Comparison of ENCODE assay signal across 18 cellular contexts in genomic region chr5:96772542-96772941, GRCh38.
"Had no signal": no experiment of that assay in that cellular context is flagged by ENCODE, and none has a peak within 500 bp of the region (broad histone marks: within the 10 kb centered on the region; RNA-seq: fewer than 3 reads in every experiment).

No MANE protein-coding gene starts in this region.

- H3K27me3 ChIP-seq: breast epithelium, suprapubic skin had no signal

- H3K27ac Mint-ChIP-seq: activated B cell treated with CpG ODN at 0.5 μM for 24 hours, endodermal cell, nephron, type B pancreatic cell had no signal

- H3K4me1 Mint-ChIP-seq: activated B cell treated with CpG ODN at 0.5 μM for 24 hours, nephron had no signal

- H3K4me3 Mint-ChIP-seq: activated B cell treated with CpG ODN at 0.5 μM for 24 hours; activated CD4-positive, alpha-beta T cell treated with anti-CD3 and anti-CD28 coated beads, Interleukin-2, amount 10 ng/mL, durations not matched to agents 24 days and 14 days; endodermal cell; nephron; type B pancreatic cell had no signal

- H3K9me3 ChIP-seq: breast epithelium, prostate gland, suprapubic skin had no signal

- H3K9me3 Mint-ChIP-seq: activated B cell treated with CpG ODN at 0.5 μM for 24 hours; activated CD4-positive, alpha-beta T cell treated with anti-CD3 and anti-CD28 coated beads, Interleukin-2, amount 10 ng/mL, durations not matched to agents 24 days and 14 days; endodermal cell; nephron; type B pancreatic cell had no signal

- H3K4me3 ChIP-seq: breast epithelium, lung, prostate gland, skin epidermis, suprapubic skin had no signal

- DNase-seq: activated B cell treated with CpG ODN at 0.5 μM for 24 hours; activated CD4-positive, alpha-beta T cell treated with anti-CD3 and anti-CD28 coated beads, Interleukin-2, amount 10 ng/mL, durations not matched to agents 24 days and 14 days; activated CD8-positive, alpha-beta memory T cell treated with anti-CD3 and anti-CD28 coated beads for 24 hours; aorta; endodermal cell; islet precursor cell; occipital lobe; right cardiac atrium; stimulated activated CD4-positive, alpha-beta T cell treated with anti-CD3 and anti-CD28 coated beads, Interleukin-4, amount 100 ng/mL, for 24 hours; stimulated activated naive CD8-positive, alpha-beta T cell treated with anti-CD3 and anti-CD28 coated beads, Interleukin-15, Interleukin-2, amounts not matched to agents 100 U/mL and 50 U/mL, for 24 hours; T-helper 2 cell had no signal

- H3K27ac ChIP-seq: breast epithelium, skin epidermis, suprapubic skin had no signal

- ATAC-seq: right cardiac atrium; stimulated activated naive CD8-positive, alpha-beta T cell treated with anti-CD3 and anti-CD28 coated beads, Interleukin-15, Interleukin-2, amounts not matched to agents 100 U/mL and 50 U/mL, for 24 hours had no signal

- H3K27me3 Mint-ChIP-seq: activated B cell treated with CpG ODN at 0.5 μM for 24 hours; activated CD4-positive, alpha-beta T cell treated with anti-CD3 and anti-CD28 coated beads, Interleukin-2, amount 10 ng/mL, durations not matched to agents 24 days and 14 days; type B pancreatic cell had no signal

- H3K36me3 ChIP-seq: breast epithelium had no signal

- H3K4me1 ChIP-seq: breast epithelium, suprapubic skin had no signal
